8 cellular contexts compared by ENCODE assay signal in genomic region chr11:67954251-67954650, GRCh38. TPM values are rescaled to one million over a fixed set of nuclear protein-coding genes. Genes with fewer than 3 reads are reported as not detected.
DNase-seq lines count a peak whose midpoint lies in the region; ATAC-seq and TF ChIP-seq lines count a peak whose summit lies in the region.
"Not testable (repeated sequence)": the region's sequence is repeated elsewhere in the genome, so short reads cannot be mapped to it uniquely, and the experiment has no call there.

No MANE protein-coding gene starts in this region.

- intact Hi-C loops in CD4-positive, alpha-beta T cell (cut with DNase I, micrococcal nuclease): loop anchor here (2.0 to 10.0 kb wide), 2 partner anchors 95 to 99 kb away; no protein-coding TSS in a partner anchor
- intact Hi-C loops in activated CD4-positive, alpha-beta memory T cell treated with anti-CD3 and anti-CD28 coated beads for 36 hours (cut with micrococcal nuclease); activated T-helper 2 cell treated with anti-CD3 and anti-CD28 coated beads, Interferon-gamma antibody, Interleukin-2, Interleukin-4, amounts not matched to agents 10 μg/mL and 5 μg/mL and 100 μg/mL, durations not matched to agents 14 hours and 24 hours and 36 hours (cut with micrococcal nuclease); MCF 10A (cut with micrococcal nuclease): not testable (repeated sequence)

- DNase-seq in CD4-positive, alpha-beta T cell; MM.1S; activated CD4-positive, alpha-beta memory T cell treated with anti-CD3 and anti-CD28 coated beads for 36 hours; activated T-helper 2 cell treated with anti-CD3 and anti-CD28 coated beads, Interferon-gamma antibody, Interleukin-2, Interleukin-4, amounts not matched to agents 10 μg/mL and 5 μg/mL and 100 μg/mL, durations not matched to agents 14 hours and 24 hours and 36 hours (ENCODE audit: low spot score); MCF 10A (ENCODE audit: unreplicated experiment); memory B cell (ENCODE audit: low spot score in 2 of 2); neural crest cell (ENCODE audit: low read depth, low spot score); stimulated activated naive CD8-positive, alpha-beta T cell treated with anti-CD3 and anti-CD28 coated beads, Interleukin-15, amount 100 ng/mL, for 72 hours: not testable (repeated sequence)

- BruUV-seq in MCF 10A (replicated peaks; lab: Mats Ljungman, UMichigan): not testable (repeated sequence)

- not testable (repeated sequence) for H3K36me3 Mint-ChIP-seq in CD4-positive, alpha-beta T cell (ENCODE audit: low read depth); activated CD4-positive, alpha-beta memory T cell treated with anti-CD3 and anti-CD28 coated beads for 36 hours; activated T-helper 2 cell treated with anti-CD3 and anti-CD28 coated beads, Interferon-gamma antibody, Interleukin-2, Interleukin-4, amounts not matched to agents 10 μg/mL and 5 μg/mL and 100 μg/mL, durations not matched to agents 14 hours and 24 hours and 36 hours (ENCODE audit: low read depth); MCF 10A (ENCODE audit: insufficient read depth, unreplicated experiment); memory B cell; neural crest cell (ENCODE audit: low read depth)

- POLR2A ChIA-PET in CD4-positive, alpha-beta T cell (lab: Charles Lee); activated CD4-positive, alpha-beta memory T cell treated with anti-CD3 and anti-CD28 coated beads for 36 hours (lab: Charles Lee); MCF 10A (lab: Yijun Ruan, JAX): not testable (repeated sequence)

- H3K27me3 ChIP-seq in CD4-positive, alpha-beta T cell (ENCODE audit: control insufficient read depth, insufficient read depth, low read length); MM.1S (replicated peaks; ENCODE audit: insufficient read depth, low read length): not testable (repeated sequence)

- H3K9me3 ChIP-seq in CD4-positive, alpha-beta T cell (ENCODE audit: control insufficient read depth, low read length); MM.1S (replicated peaks; ENCODE audit: insufficient read depth, low read length): not testable (repeated sequence)

- not testable (repeated sequence) for H3K9ac ChIP-seq in MM.1S (ENCODE audit: low read length)

- H3F3A ChIP-seq in MM.1S (ENCODE audit: insufficient read depth, low read length): not testable (repeated sequence)

- not testable (repeated sequence) for H3K27ac Mint-ChIP-seq in CD4-positive, alpha-beta T cell; activated CD4-positive, alpha-beta memory T cell treated with anti-CD3 and anti-CD28 coated beads for 36 hours; activated T-helper 2 cell treated with anti-CD3 and anti-CD28 coated beads, Interferon-gamma antibody, Interleukin-2, Interleukin-4, amounts not matched to agents 10 μg/mL and 5 μg/mL and 100 μg/mL, durations not matched to agents 14 hours and 24 hours and 36 hours; MCF 10A (ENCODE audit: low read depth, unreplicated experiment); memory B cell; neural crest cell (ENCODE audit: unreplicated experiment)
- H3K27ac Mint-ChIP-seq in stimulated activated naive CD8-positive, alpha-beta T cell treated with anti-CD3 and anti-CD28 coated beads, Interleukin-15, amount 100 ng/mL, for 72 hours: peak overlapping the region in 1 of 2 donors; percentile 87

- H3K4me3 ChIP-seq in MM.1S (ENCODE audit: low read length): peak overlapping the region; percentile 69; the same call in 1 of the 2 replicates

- H3K4me3 Mint-ChIP-seq in CD4-positive, alpha-beta T cell: peak overlapping the region; percentile 66
- H3K4me3 Mint-ChIP-seq in activated CD4-positive, alpha-beta memory T cell treated with anti-CD3 and anti-CD28 coated beads for 36 hours: peak overlapping the region; percentile 77
- H3K4me3 Mint-ChIP-seq in activated T-helper 2 cell treated with anti-CD3 and anti-CD28 coated beads, Interferon-gamma antibody, Interleukin-2, Interleukin-4, amounts not matched to agents 10 μg/mL and 5 μg/mL and 100 μg/mL, durations not matched to agents 14 hours and 24 hours and 36 hours (ENCODE audit: low read depth): peak overlapping the region; percentile 57
- H3K4me3 Mint-ChIP-seq in MCF 10A (ENCODE audit: unreplicated experiment): peak overlapping the region; percentile 19
- peak overlapping the region; percentile 72 for H3K4me3 Mint-ChIP-seq in memory B cell
- H3K4me3 Mint-ChIP-seq in neural crest cell: peak overlapping the region; percentile 41
- peak overlapping the region; percentile 93 to 95 for H3K4me3 Mint-ChIP-seq in stimulated activated naive CD8-positive, alpha-beta T cell treated with anti-CD3 and anti-CD28 coated beads, Interleukin-15, amount 100 ng/mL, for 72 hours

- H4K20me1 ChIP-seq in MM.1S (ENCODE audit: insufficient read depth, low read length): not testable (repeated sequence)

- H3K4me2 ChIP-seq in MM.1S (ENCODE audit: low read depth, low read length): peak overlapping the region; percentile 50; the same call in 1 of the 2 replicates

- H3K9me2 ChIP-seq in MM.1S (replicated peaks; ENCODE audit: insufficient read depth, low read length): not testable (repeated sequence)

- not testable (repeated sequence) for H3K36me3 ChIP-seq in MM.1S (replicated peaks; ENCODE audit: insufficient read depth, low read length)

- not testable (repeated sequence) for ATAC-seq in CD4-positive, alpha-beta T cell (ENCODE audit: poor library complexity); memory B cell (ENCODE audit: low read depth); stimulated activated naive CD8-positive, alpha-beta T cell treated with anti-CD3 and anti-CD28 coated beads, Interleukin-15, amount 100 ng/mL, for 72 hours

- H3K79me2 ChIP-seq in MM.1S (ENCODE audit: low read length): peaks cover 29% of the 10 kb centered on the region

- CTCF ChIA-PET in CD4-positive, alpha-beta T cell (lab: Charles Lee); activated CD4-positive, alpha-beta memory T cell treated with anti-CD3 and anti-CD28 coated beads for 36 hours (lab: Charles Lee); MCF 10A (lab: Yijun Ruan, JAX): not testable (repeated sequence)

- not testable (repeated sequence) for H3K4me1 Mint-ChIP-seq in CD4-positive, alpha-beta T cell (ENCODE audit: low read depth); activated CD4-positive, alpha-beta memory T cell treated with anti-CD3 and anti-CD28 coated beads for 36 hours (ENCODE audit: low read depth); activated T-helper 2 cell treated with anti-CD3 and anti-CD28 coated beads, Interferon-gamma antibody, Interleukin-2, Interleukin-4, amounts not matched to agents 10 μg/mL and 5 μg/mL and 100 μg/mL, durations not matched to agents 14 hours and 24 hours and 36 hours (ENCODE audit: low read depth); MCF 10A (ENCODE audit: insufficient read depth, unreplicated experiment); memory B cell; neural crest cell
- peaks cover 20% of the 10 kb centered on the region for H3K4me1 Mint-ChIP-seq in stimulated activated naive CD8-positive, alpha-beta T cell treated with anti-CD3 and anti-CD28 coated beads, Interleukin-15, amount 100 ng/mL, for 72 hours

- not testable (repeated sequence) for H3K9me3 Mint-ChIP-seq in CD4-positive, alpha-beta T cell; activated CD4-positive, alpha-beta memory T cell treated with anti-CD3 and anti-CD28 coated beads for 36 hours; activated T-helper 2 cell treated with anti-CD3 and anti-CD28 coated beads, Interferon-gamma antibody, Interleukin-2, Interleukin-4, amounts not matched to agents 10 μg/mL and 5 μg/mL and 100 μg/mL, durations not matched to agents 14 hours and 24 hours and 36 hours; MCF 10A (ENCODE audit: unreplicated experiment); memory B cell; neural crest cell; stimulated activated naive CD8-positive, alpha-beta T cell treated with anti-CD3 and anti-CD28 coated beads, Interleukin-15, amount 100 ng/mL, for 72 hours

- not testable (repeated sequence) for H3K27ac ChIP-seq in CD4-positive, alpha-beta T cell (ENCODE audit: low read depth, low read length); MM.1S (ENCODE audit: low read length)

- H3K27me3 Mint-ChIP-seq in CD4-positive, alpha-beta T cell: peaks cover 15% of the 10 kb centered on the region
- H3K27me3 Mint-ChIP-seq in activated CD4-positive, alpha-beta memory T cell treated with anti-CD3 and anti-CD28 coated beads for 36 hours: peaks cover 13% of the 10 kb centered on the region
- peaks cover 52% of the 10 kb centered on the region for H3K27me3 Mint-ChIP-seq in activated T-helper 2 cell treated with anti-CD3 and anti-CD28 coated beads, Interferon-gamma antibody, Interleukin-2, Interleukin-4, amounts not matched to agents 10 μg/mL and 5 μg/mL and 100 μg/mL, durations not matched to agents 14 hours and 24 hours and 36 hours (ENCODE audit: low read depth)
- H3K27me3 Mint-ChIP-seq in MCF 10A (ENCODE audit: insufficient read depth, unreplicated experiment) (peaks cover 38% of the 10 kb centered on the region), memory B cell (peaks cover 24% of the 10 kb centered on the region), neural crest cell (ENCODE audit: low read depth) (peaks cover 60% of the 10 kb centered on the region)
- peaks cover 58% of the 10 kb centered on the region for H3K27me3 Mint-ChIP-seq in stimulated activated naive CD8-positive, alpha-beta T cell treated with anti-CD3 and anti-CD28 coated beads, Interleukin-15, amount 100 ng/mL, for 72 hours

- not testable (repeated sequence) for TF ChIP-seq CTCF in CD4-positive, alpha-beta T cell (IDR thresholded peaks at IDR 0.05); MM.1S (IDR thresholded peaks at IDR 0.05; ENCODE audit: low read length); MCF 10A (IDR thresholded peaks at IDR 0.05; ENCODE audit: unreplicated experiment); neural crest cell (conservative IDR thresholded peaks at IDR 0.05)

- H3K4me1 ChIP-seq in MM.1S (ENCODE audit: low read length): not testable (repeated sequence)

- not testable (repeated sequence) for H2AFZ ChIP-seq in MM.1S (ENCODE audit: low read length)

RNA-seq across cellular contexts. Expression of gene UNC93B1, which starts 49.6 kb away (rescaled TPM):
- total RNA-seq in CD4-positive, alpha-beta T cell: 10 to 100 TPM; 21.3 to 22.0 TPM
- total RNA-seq in activated CD4-positive, alpha-beta memory T cell treated with anti-CD3 and anti-CD28 coated beads for 36 hours: 10 to 100 TPM; 20.0 to 21.5 TPM
- total RNA-seq in activated T-helper 2 cell treated with anti-CD3 and anti-CD28 coated beads, Interferon-gamma antibody, Interleukin-2, Interleukin-4, amounts not matched to agents 10 μg/mL and 5 μg/mL and 100 μg/mL, durations not matched to agents 14 hours and 24 hours and 36 hours: 12.3 and 14.1 TPM in 2 replicates
- total RNA-seq in MCF 10A (2022): 14.7 and 14.9 TPM in 2 replicates
- total RNA-seq in neural crest cell: 3.9 and 4.3 TPM in 2 replicates

RNA-seq across cellular contexts. Expression of gene ALDH3B1, which starts 55.9 kb away (rescaled TPM):
- total RNA-seq in CD4-positive, alpha-beta T cell: under 1 TPM; 0.34 to 0.44 TPM
- total RNA-seq in activated CD4-positive, alpha-beta memory T cell treated with anti-CD3 and anti-CD28 coated beads for 36 hours: not detected
- total RNA-seq in activated T-helper 2 cell treated with anti-CD3 and anti-CD28 coated beads, Interferon-gamma antibody, Interleukin-2, Interleukin-4, amounts not matched to agents 10 μg/mL and 5 μg/mL and 100 μg/mL, durations not matched to agents 14 hours and 24 hours and 36 hours: not detected in 2 replicates
- total RNA-seq in MCF 10A (2022) (37.2 and 50.1 TPM in 2 replicates), neural crest cell (0.23 and 0.35 TPM in 2 replicates)

Comparison
In these comparisons a context has a peak if more than half of its experiments do, and no peak if none do; other contexts are left out.
1. H3K4me3 Mint-ChIP-seq: peak in every context shown above with its lines; median percentile 94 in stimulated activated naive CD8-positive, alpha-beta T cell treated with anti-CD3 and anti-CD28 coated beads, Interleukin-15, amount 100 ng/mL, for 72 hours; 77 in activated CD4-positive, alpha-beta memory T cell treated with anti-CD3 and anti-CD28 coated beads for 36 hours; 72 in memory B cell; 66 in CD4-positive, alpha-beta T cell; 57 in activated T-helper 2 cell treated with anti-CD3 and anti-CD28 coated beads, Interferon-gamma antibody, Interleukin-2, Interleukin-4, amounts not matched to agents 10 μg/mL and 5 μg/mL and 100 μg/mL, durations not matched to agents 14 hours and 24 hours and 36 hours; 41 in neural crest cell; 19 in MCF 10A.
2. RNA of gene ALDH3B1, which starts 55.9 kb away (total RNA-seq): 37.2 to 50.1 TPM in MCF 10A; 0.34 to 0.44 TPM in CD4-positive, alpha-beta T cell, 0.23 to 0.35 TPM in neural crest cell, not detected in activated CD4-positive, alpha-beta memory T cell treated with anti-CD3 and anti-CD28 coated beads for 36 hours and not detected in activated T-helper 2 cell treated with anti-CD3 and anti-CD28 coated beads, Interferon-gamma antibody, Interleukin-2, Interleukin-4, amounts not matched to agents 10 μg/mL and 5 μg/mL and 100 μg/mL, durations not matched to agents 14 hours and 24 hours and 36 hours; every median in the first group is over 10 times any median in the second.